ENCODE assay signal across 15 cellular contexts in the genomic region with DNA sequence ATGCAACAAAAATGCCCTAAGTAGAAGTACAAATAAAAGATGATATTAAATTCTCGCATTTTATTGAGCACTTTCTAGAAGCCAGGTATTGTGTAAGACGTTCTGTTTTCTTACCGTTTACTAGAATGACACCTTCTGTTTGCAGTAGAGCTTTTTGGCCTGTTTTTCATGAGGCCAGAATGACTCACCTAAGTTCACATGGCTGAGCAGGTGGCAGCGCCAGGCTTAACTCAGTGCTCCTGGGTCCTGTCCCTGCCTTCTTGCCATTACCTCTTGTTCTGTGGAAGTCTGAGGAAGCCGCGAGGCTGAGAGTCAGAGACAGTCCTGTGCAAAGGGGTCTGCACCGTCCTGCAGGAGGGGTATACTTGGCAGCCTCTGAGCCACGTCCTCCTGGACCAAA.
DNase-seq lines count a peak whose midpoint lies in the region; ATAC-seq and TF ChIP-seq lines count a peak whose summit lies in the region.
"Had no signal": no experiment of that assay in that cellular context is flagged by ENCODE, and none has a peak within 500 bp of the region (broad histone marks: within the 10 kb centered on the region; RNA-seq: fewer than 3 reads in every experiment).

No MANE protein-coding gene starts in this region.

- peaks cover 12% of the 10 kb centered on the region for H3K36me3 Mint-ChIP-seq in MCF 10A (ENCODE audit: insufficient read depth, unreplicated experiment)
- H3K36me3 Mint-ChIP-seq in effector memory CD8-positive, alpha-beta T cell (ENCODE audit: insufficient read depth) = peaks cover 7% of the 10 kb centered on the region

- 64 to 70% (median 67%) methylated on average over 8 of the region's 8 CpGs for WGBS in adrenal gland, 4 donors

- H3K4me3 ChIP-seq in breast epithelium = no peak overlapping the region
- H3K4me3 ChIP-seq in adrenal gland = no peak overlapping the region
- H3K4me3 ChIP-seq: heart left ventricle had no signal

- H3K4me1 Mint-ChIP-seq in MCF 10A (ENCODE audit: insufficient read depth, unreplicated experiment) = peaks cover 19% of the 10 kb centered on the region
- H3K4me1 Mint-ChIP-seq in effector memory CD8-positive, alpha-beta T cell (ENCODE audit: low read depth in 2 of 2) = peaks cover 6 to 10% of the 10 kb centered on the region in 2 donors
- H3K4me1 Mint-ChIP-seq: activated CD4-positive, alpha-beta T cell treated with anti-CD3 and anti-CD28 coated beads for 36 hours had no signal

- ATAC-seq in left lobe of liver (peak; percentile 85), GM18498 (IDR thresholded peaks at IDR 0.05; ENCODE audit: unreplicated experiment) (no peak), GM21390 (IDR thresholded peaks at IDR 0.05; ENCODE audit: unreplicated experiment) (no peak)
- ATAC-seq in effector memory CD8-positive, alpha-beta T cell (replicated peaks) = no peak
- ATAC-seq: activated CD4-positive, alpha-beta T cell treated with anti-CD3 and anti-CD28 coated beads for 36 hours had no signal

- no TSS peak for BruUV-seq in MCF 10A (replicated peaks; lab: Mats Ljungman, UMichigan)

- DNase-seq in MCF 10A (ENCODE audit: unreplicated experiment) (peak; percentile 85), breast epithelium (ENCODE audit: low spot score in 2 of 2) (no peak), adrenal gland (peak in 6 of 7 donors; percentile 42 to 75 (median 72)), left lobe of liver (ENCODE audit: low spot score) (peak; percentile 60)
- no peak for DNase-seq in effector memory CD8-positive, alpha-beta T cell
- no peak for DNase-seq in activated T-cell treated with anti-CD3 and anti-CD28 coated beads, Interleukin-2, amount 50 U/mL, for 1 hour
- DNase-seq: activated CD4-positive, alpha-beta T cell treated with anti-CD3 and anti-CD28 coated beads for 36 hours; activated gamma-delta T cell; DND-41; heart left ventricle; KG1; NCI-H446 treated with DMSO at 0.1 percent for 48 hours had no signal

- peak overlapping the region; percentile 92 for H3K27ac Mint-ChIP-seq in MCF 10A (ENCODE audit: low read depth, unreplicated experiment)
- peak overlapping the region in 1 of 2 donors; percentile 31 for H3K27ac Mint-ChIP-seq in effector memory CD8-positive, alpha-beta T cell
- H3K27ac Mint-ChIP-seq: activated CD4-positive, alpha-beta T cell treated with anti-CD3 and anti-CD28 coated beads for 36 hours; dendritic cell treated with granulocyte-macrophage colony-stimulating factor and Interleukin-4, amounts not matched to agents 40 ng/mL and 50 ng/mL, for 4 days had no signal

- no peaks in the 10 kb centered on the region for H3K27me3 Mint-ChIP-seq in MCF 10A (ENCODE audit: insufficient read depth, unreplicated experiment)
- no peaks in the 10 kb centered on the region for H3K27me3 Mint-ChIP-seq in effector memory CD8-positive, alpha-beta T cell
- H3K27me3 Mint-ChIP-seq: activated CD4-positive, alpha-beta T cell treated with anti-CD3 and anti-CD28 coated beads for 36 hours; dendritic cell treated with granulocyte-macrophage colony-stimulating factor and Interleukin-4, amounts not matched to agents 40 ng/mL and 50 ng/mL, for 4 days had no signal

- no peaks in the 10 kb centered on the region for H3K4me1 ChIP-seq in breast epithelium
- H3K4me1 ChIP-seq in adrenal gland (replicated peaks in 1 of 2) = peaks cover 22 to 42% of the 10 kb centered on the region in 2 donors

- no peaks in the 10 kb centered on the region for H3K9me3 ChIP-seq in breast epithelium
- no peaks in the 10 kb centered on the region for H3K9me3 ChIP-seq in adrenal gland (replicated peaks in 1 of 3)
- H3K9me3 ChIP-seq: heart left ventricle had no signal

- CTCF ChIA-PET in MCF 10A (lab: Yijun Ruan, JAX) = interaction anchor here (0.6 to 2.5 kb wide), 6 partner anchors 8 to 141 kb away, joined by 3 to 12 read pairs (median 4); no protein-coding TSS in a partner anchor

- H3K27ac ChIP-seq in breast epithelium = no peak overlapping the region
- peak overlapping the region in 2 of 5 donors; percentile 10 to 60 for H3K27ac ChIP-seq in adrenal gland

- H3K9me3 Mint-ChIP-seq in MCF 10A (ENCODE audit: unreplicated experiment) = no peaks in the 10 kb centered on the region
- no peaks in the 10 kb centered on the region for H3K9me3 Mint-ChIP-seq in effector memory CD8-positive, alpha-beta T cell
- H3K9me3 Mint-ChIP-seq: dendritic cell treated with granulocyte-macrophage colony-stimulating factor and Interleukin-4, amounts not matched to agents 40 ng/mL and 50 ng/mL, for 4 days had no signal

- no peak for TF ChIP-seq CTCF in MCF 10A (IDR thresholded peaks at IDR 0.05; ENCODE audit: unreplicated experiment)
- no peak for TF ChIP-seq CTCF in breast epithelium (IDR thresholded peaks at IDR 0.05)
- TF ChIP-seq CTCF in adrenal gland (IDR thresholded peaks at IDR 0.05) = no peak

- no peak for TF ChIP-seq POLR2A in breast epithelium (IDR thresholded peaks at IDR 0.05)
- no peak for TF ChIP-seq POLR2A in adrenal gland (IDR thresholded peaks at IDR 0.05)

- H3K27me3 ChIP-seq in breast epithelium (no peaks in the 10 kb centered on the region), adrenal gland (no peaks in the 10 kb centered on the region)
- H3K27me3 ChIP-seq: heart left ventricle had no signal

- H3K36me3 ChIP-seq in breast epithelium (no peaks in the 10 kb centered on the region), adrenal gland (replicated peaks in 1 of 2) (no peaks in the 10 kb centered on the region)
- H3K36me3 ChIP-seq: heart left ventricle had no signal

- POLR2A ChIA-PET in MCF 10A (lab: Yijun Ruan, JAX) = interaction anchor here (0.8 to 2.0 kb wide), 7 partner anchors 8 to 128 kb away, joined by 3 to 14 read pairs (median 4); no protein-coding TSS in a partner anchor

- peak overlapping the region; percentile 25 for H3K4me3 Mint-ChIP-seq in MCF 10A (ENCODE audit: unreplicated experiment)
- no peak overlapping the region for H3K4me3 Mint-ChIP-seq in effector memory CD8-positive, alpha-beta T cell
- H3K4me3 Mint-ChIP-seq: activated CD4-positive, alpha-beta T cell treated with anti-CD3 and anti-CD28 coated beads for 36 hours; dendritic cell treated with granulocyte-macrophage colony-stimulating factor and Interleukin-4, amounts not matched to agents 40 ng/mL and 50 ng/mL, for 4 days had no signal

- intact Hi-C loops in MCF 10A (cut with micrococcal nuclease) (no loop called here), breast epithelium (cut with DNase I; ENCODE audit: low total_unique reads) (no loop called here), adrenal gland (cut with DNase I) (no loop called here)

Comparison
In these comparisons a context has a peak if more than half of its experiments do, and no peak if none do; other contexts are left out.
1. DNase-seq: peak in MCF 10A (single experiment), adrenal gland (6 of 7) and left lobe of liver (single experiment); none in breast epithelium (0 of 2), effector memory CD8-positive, alpha-beta T cell (0 of 3) and activated T-cell treated with anti-CD3 and anti-CD28 coated beads, Interleukin-2, amount 50 U/mL, for 1 hour (single experiment).